8 cellular contexts compared by ENCODE assay signal in genomic region chr5:39015743-39016586, GRCh38. TPM values are rescaled to one million over a fixed set of nuclear protein-coding genes. Genes with fewer than 3 reads are reported as not detected.
DNase-seq lines count a peak whose midpoint lies in the region; ATAC-seq and TF ChIP-seq lines count a peak whose summit lies in the region.

No MANE protein-coding gene starts in this region.

- no TSS peak for BruUV-seq in IMR-90 (replicated peaks; lab: Mats Ljungman, UMichigan)
- no TSS peak for BruUV-seq in mammary epithelial cell (replicated peaks; lab: Mats Ljungman, UMichigan)

- H4K91ac ChIP-seq in IMR-90 (ENCODE audit: insufficient read depth, low read depth, low read length) = peak overlapping the region; percentile 77

- H3K27me3 ChIP-seq in IMR-90 (ENCODE audit: control insufficient read depth, insufficient read depth, low read length) (no peaks in the 10 kb centered on the region), mammary epithelial cell (ENCODE audit: insufficient read depth, low read length) (no peaks in the 10 kb centered on the region)

- peak overlapping the region; percentile 72; the same call in 1 of the 2 replicates for H3K18ac ChIP-seq in IMR-90 (ENCODE audit: low read depth, low read length)

- peaks cover 17% of the 10 kb centered on the region for H3K79me2 ChIP-seq in mammary epithelial cell (ENCODE audit: insufficient read depth, low read length)

- CTCF ChIA-PET in AG04449 (lab: Yijun Ruan, JAX) = interaction anchor here (1.0 to 2.6 kb wide), 3 partner anchors 30 to 206 kb away, joined by 3 to 12 read pairs (median 3); no protein-coding TSS in a partner anchor
- CTCF ChIA-PET in IMR-90 (lab: Yijun Ruan, JAX) = no interaction called here
- CTCF ChIA-PET in mammary epithelial cell (lab: Charles Lee; ENCODE audit: low non-redundant PET) = no interaction called here

- DNase-seq in AG04449 (ENCODE audit: low read depth, low spot score) = peak; percentile 67
- DNase-seq in IMR-90 = peak; percentile 90
- DNase-seq in mammary epithelial cell = peak; percentile 63
- peak; percentile 57 for DNase-seq in myocyte (ENCODE audit: low read depth)
- DNase-seq in stimulated activated naive CD4-positive, alpha-beta T cell (lab: John Stamatoyannopoulos, UW) = no peak
- no peak for DNase-seq in HT-29 (ENCODE audit: low spot score)

- peak overlapping the region; percentile 49 for H3K56ac ChIP-seq in IMR-90 (ENCODE audit: extremely low read depth, insufficient read depth, low read length)

- peak overlapping the region; percentile 65; the same call in 1 of the 2 replicates for H3K9ac ChIP-seq in IMR-90 (ENCODE audit: low read depth, low read length)
- H3K9ac ChIP-seq in mammary epithelial cell (ENCODE audit: insufficient read depth, low read length) = no peak overlapping the region

- H2AFZ ChIP-seq in IMR-90 (replicated peaks; ENCODE audit: low read length, poor library complexity) (no peak overlapping the region), mammary epithelial cell (ENCODE audit: low read depth, low read length) (no peak overlapping the region)

- H3K4me2 ChIP-seq in IMR-90 (ENCODE audit: low read depth, low read length) (peak overlapping the region; percentile 80; the same call in 1 of the 2 replicates), mammary epithelial cell (ENCODE audit: insufficient read depth, low read depth, low read length) (no peak overlapping the region)

- H3K36me3 ChIP-seq in IMR-90 (ENCODE audit: control insufficient read depth, insufficient read depth, low read length) = peaks cover 8% of the 10 kb centered on the region
- H3K36me3 ChIP-seq in mammary epithelial cell (ENCODE audit: insufficient read depth, low read length) = peaks cover under 1% of the 10 kb centered on the region

- no peaks in the 10 kb centered on the region; the same call in 1 of the 2 replicates for H3K9me1 ChIP-seq in IMR-90 (ENCODE audit: insufficient read depth, low read length)

- dilution Hi-C loops in IMR-90 (cut with HindIII; ENCODE audit: low sequenced_read_pairs, unreplicated experiment) = no loop called here
- dilution Hi-C loops in mammary epithelial cell (cut with HindIII; ENCODE audit: low sequenced_read_pairs) = no loop called here

- H4K5ac ChIP-seq in IMR-90 (ENCODE audit: low read depth, low read length) = peak overlapping the region; percentile 88

- H3K27ac ChIP-seq in IMR-90 (ENCODE audit: insufficient read depth, low read length) (peak overlapping the region; percentile 50), mammary epithelial cell (ENCODE audit: insufficient read depth, low read depth, low read length) (no peak overlapping the region)

- H3K4ac ChIP-seq in IMR-90 (ENCODE audit: low read depth, low read length) = peak overlapping the region; percentile 89

- H3K9me3 ChIP-seq in IMR-90 (ENCODE audit: control insufficient read depth, insufficient read depth, low read length) (peaks cover 5% of the 10 kb centered on the region), mammary epithelial cell (replicated peaks; ENCODE audit: insufficient read depth, low read length) (peaks cover 15% of the 10 kb centered on the region)

- 100% methylated on average over 1 to 2 of the region's 4 CpGs for WGBS in IMR-90 (ENCODE audit: extremely low coverage in 2 of 2, insufficient read length in 1 of 2), 2 experiments
- WGBS in mammary epithelial cell (ENCODE audit: low coverage, missing lambda C conversion rate) = 100% methylated on average over 4 of the region's 4 CpGs

- H3K4me3 ChIP-seq in AG04449 (ENCODE audit: low read depth, low read length) (no peak overlapping the region), IMR-90 (ENCODE audit: insufficient read depth, low read depth, low read length) (no peak overlapping the region), mammary epithelial cell (replicated peaks in 1 of 3; ENCODE audit: insufficient read depth in 1 of 3, low read depth in 2 of 3, low read length in 3 of 3) (no peak overlapping the region)

- TF ChIP-seq CTCF in AG04449 (IDR thresholded peaks at IDR 0.05; ENCODE audit: insufficient read depth, low read length, missing control alignments) = no peak
- no peak for TF ChIP-seq CTCF in IMR-90 (conservative IDR thresholded peaks at IDR 0.05; ENCODE audit: low read depth, low read length)
- no peak for TF ChIP-seq CTCF in mammary epithelial cell (conservative IDR thresholded peaks at IDR 0.05 in 1 of 2, IDR thresholded peaks at IDR 0.05 in 1 of 2; ENCODE audit: extremely low read depth in 1 of 2, insufficient read depth in 1 of 2, low read depth in 1 of 2, low read length in 2 of 2)

- intact Hi-C loops in IMR-90 (cut with micrococcal nuclease) (loop anchor here (2.0 kb wide), 1 partner anchor 59 kb away; the partner anchor contains the start of gene RICTOR), mammary epithelial cell (cut with micrococcal nuclease) (no loop called here)

- H4K20me1 ChIP-seq in IMR-90 (ENCODE audit: insufficient read depth, low read length) = peaks cover 4% of the 10 kb centered on the region; the same call in 1 of the 2 replicates
- no peaks in the 10 kb centered on the region for H4K20me1 ChIP-seq in mammary epithelial cell (ENCODE audit: insufficient read depth, low read length)

- no peak for TF ChIP-seq POLR2A in IMR-90 (IDR thresholded peaks at IDR 0.05; ENCODE audit: low read depth, low read length)
- TF ChIP-seq POLR2A in GM18505 (IDR thresholded peaks at IDR 0.05; ENCODE audit: borderline replicate concordance, extremely low read depth, insufficient read depth, insufficient read length) = no peak

- ATAC-seq in IMR-90 (ENCODE audit: low read depth) = peak; percentile 77
- ATAC-seq in GM18873 (IDR thresholded peaks at IDR 0.05; ENCODE audit: low FRiP score, unreplicated experiment) = no peak
- ATAC-seq in GM18505 (IDR thresholded peaks at IDR 0.05; ENCODE audit: unreplicated experiment) = no peak

- POLR2A ChIA-PET in AG04449 (lab: Yijun Ruan, JAX) = interaction anchor here (1.0 kb wide), 2 partner anchors 85 to 170 kb away, joined by 3 to 4 read pairs; partner anchors contain the start of gene OSMR
- POLR2A ChIA-PET in IMR-90 (lab: Charles Lee; ENCODE audit: unreplicated experiment) = no interaction called here

- peaks cover 5% of the 10 kb centered on the region for H3K4me1 ChIP-seq in IMR-90 (ENCODE audit: control insufficient read depth, insufficient read depth, low read length)
- H3K4me1 ChIP-seq in mammary epithelial cell (ENCODE audit: insufficient read depth, low read length) = peaks cover 5% of the 10 kb centered on the region

- peak overlapping the region; percentile 80 for H3K14ac ChIP-seq in IMR-90 (replicated peaks; ENCODE audit: low read depth, low read length)

- peak overlapping the region; percentile 49 to 85; a peak in 2 of 4 replicates for H4K8ac ChIP-seq in IMR-90 (ENCODE audit: low read depth in 2 of 2, low read length in 2 of 2)

- peaks cover 20 to 54% of the 10 kb centered on the region in 2 experiments for H3K79me1 ChIP-seq in IMR-90 (ENCODE audit: low read depth in 1 of 2, low read length in 2 of 2)

- H2BK5ac ChIP-seq in IMR-90 (ENCODE audit: low read depth, low read length, poor library complexity, severe bottlenecking) = peak overlapping the region; percentile 95

- in situ Hi-C loops in IMR-90 (cut with MboI; ENCODE audit: low sequenced_read_pairs) = no loop called here
- in situ Hi-C loops in mammary epithelial cell (cut with MboI; ENCODE audit: low sequenced_read_pairs in 2 of 2) = loop anchor here in 1 of 2 donors (25.0 kb wide), 1 partner anchor 271 kb away; no protein-coding TSS in a partner anchor

- H3K23ac ChIP-seq in IMR-90 (ENCODE audit: low read depth, low read length) = peak overlapping the region; percentile 88

- peak overlapping the region; percentile 92 for H2BK20ac ChIP-seq in IMR-90 (ENCODE audit: low read depth, low read length)

- H2AK5ac ChIP-seq in IMR-90 (ENCODE audit: low read depth, low read length) = peak overlapping the region; percentile 93

- peak overlapping the region; percentile 93 for H2BK120ac ChIP-seq in IMR-90 (ENCODE audit: low read depth, low read length)

- H2AK9ac ChIP-seq in IMR-90 (replicated peaks; ENCODE audit: low read depth, low read length, poor library complexity) = no peak overlapping the region

- H2BK15ac ChIP-seq in IMR-90 (ENCODE audit: low read depth, low read length) = peak overlapping the region; percentile 35; the same call in 2 of the 3 replicates

- TF ChIP-seq RAD21 in IMR-90 (IDR thresholded peaks at IDR 0.05; ENCODE audit: low read length) = no peak

TF ChIP-seq in IMR-90, 13 proteins besides CTCF, POLR2A, EP300 and RAD21:
- TF ChIP-seq MAFK (IDR thresholded peaks at IDR 0.05; ENCODE audit: low read depth, low read length) (peak; percentile 21; the same call in 1 of the 2 replicates), FOS (IDR thresholded peaks at IDR 0.05; ENCODE audit: low read depth, low read length) (peak; percentile 27; the same call in 1 of the 2 replicates), CHD1 (IDR thresholded peaks at IDR 0.05; ENCODE audit: low read depth, low read length) (no peak)

RNA-seq across cellular contexts. Expression of gene RICTOR, which starts 58.2 kb away (rescaled TPM):
- total RNA-seq in IMR-90 (2012; rRNA removed) = 35.7 and 45.0 TPM in 2 replicates
- polyA plus RNA-seq in IMR-90 (2012; rRNA removed) = 2.8 and 4.1 TPM in 2 replicates
- polyA plus RNA-seq in IMR-90 (2012; cell fraction: cytosol; rRNA removed) = 0.29 and 0.67 TPM in 2 replicates
- polyA plus RNA-seq in IMR-90 (2012; cell fraction: nucleus; rRNA removed; ENCODE audit: low replicate concordance) = 1.7 and 19.0 TPM in 2 replicates
- 10 to 100 TPM; 28.6 to 34.8 TPM for total RNA-seq in mammary epithelial cell
- polyA plus RNA-seq in mammary epithelial cell = 7.1 TPM
- polyA minus RNA-seq in mammary epithelial cell = 43.2 TPM
- total RNA-seq in myocyte = 28.5 and 38.3 TPM in 2 replicates
- polyA plus RNA-seq in myocyte (2012) = 3.4 TPM
- total RNA-seq in HT-29 (2014; rRNA removed; shearing (Covaris generic)) = 11.3 and 12.8 TPM in 2 replicates

Comparison
In these comparisons a context has a peak if more than half of its experiments do, and no peak if none do; other contexts are left out.
1. DNase-seq: peak in AG04449 (single experiment), IMR-90 (single experiment), mammary epithelial cell (single experiment) and myocyte (single experiment); none in stimulated activated naive CD4-positive, alpha-beta T cell (0 of 6) and HT-29 (single experiment).